Comparison of ENCODE assay signal across 9 cellular contexts in the genomic region with DNA sequence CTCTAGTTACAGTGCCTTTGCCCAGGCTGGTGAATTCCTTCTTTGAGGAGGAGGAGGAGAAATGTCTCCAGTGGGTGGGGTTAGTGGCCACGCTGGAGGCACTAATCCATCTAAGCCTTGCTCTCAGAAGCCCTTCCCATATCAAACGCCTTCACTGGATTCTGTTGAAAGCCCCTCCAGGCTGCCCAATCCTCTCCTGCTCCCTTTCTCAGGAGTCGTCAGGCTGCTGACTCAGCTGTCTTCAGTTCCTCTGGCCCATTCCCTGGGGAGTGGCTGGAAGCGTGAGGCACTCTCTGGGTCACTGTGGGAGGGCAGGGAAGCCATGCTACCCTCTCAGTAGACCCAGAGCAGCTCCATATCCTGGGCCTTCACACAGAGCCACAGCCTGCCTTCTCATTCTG. TPM values are rescaled to one million over a fixed set of nuclear protein-coding genes. Genes with fewer than 3 reads are reported as not detected.
A peak's percentile ranks its signal among the peaks of the same experiment; 100 is the strongest.
DNase-seq lines count a peak whose midpoint lies in the region; ATAC-seq, FAIRE-seq and TF ChIP-seq lines count a peak whose summit lies in the region.
"Had no signal": no experiment of that assay in that cellular context is flagged by ENCODE, and none has a peak within 500 bp of the region (broad histone marks: within the 10 kb centered on the region; RNA-seq: fewer than 3 reads in every experiment).

No MANE protein-coding gene starts in this region.

- TF ChIP-seq CTCF in D721Med (IDR thresholded peaks at IDR 0.05; ENCODE audit: insufficient read depth, missing control alignments) = no peak

- H3K27me3 ChIP-seq in rectal smooth muscle tissue (ENCODE audit: control insufficient read depth, insufficient read depth, low read length) = no peaks in the 10 kb centered on the region

- peaks cover 27% of the 10 kb centered on the region for H3K4me1 Mint-ChIP-seq in activated CD8-positive, alpha-beta memory T cell treated with anti-CD3 and anti-CD28 coated beads, Interleukin-2, amount 10 ng/mL, durations not matched to agents 7 days and 5 days

- H3K27me3 Mint-ChIP-seq in activated CD8-positive, alpha-beta memory T cell treated with anti-CD3 and anti-CD28 coated beads, Interleukin-2, amount 10 ng/mL, durations not matched to agents 7 days and 5 days = no peaks in the 10 kb centered on the region

- CTCF ChIA-PET in activated CD8-positive, alpha-beta memory T cell treated with anti-CD3 and anti-CD28 coated beads, Interleukin-2, amount 10 ng/mL, durations not matched to agents 7 days and 5 days (lab: Charles Lee) = no interaction called here

- H3K36me3 ChIP-seq in rectal smooth muscle tissue (ENCODE audit: control insufficient read depth, insufficient read depth, low read length) = peaks cover 52% of the 10 kb centered on the region

- H3K27ac ChIP-seq in rectal smooth muscle tissue (ENCODE audit: low read depth, low read length) (peak overlapping the region; percentile 94), caudate nucleus (ENCODE audit: low read depth, low read length) (no peak overlapping the region)

- peaks cover 22% of the 10 kb centered on the region for H3K4me1 ChIP-seq in rectal smooth muscle tissue (ENCODE audit: control insufficient read depth, insufficient read depth, low read length)

- peaks cover 24% of the 10 kb centered on the region for H3K36me3 Mint-ChIP-seq in activated CD8-positive, alpha-beta memory T cell treated with anti-CD3 and anti-CD28 coated beads, Interleukin-2, amount 10 ng/mL, durations not matched to agents 7 days and 5 days

- DNase-seq in D721Med (ENCODE audit: insufficient read length, low spot score) = peak; percentile 74
- DNase-seq in T1000 (lab: John Stamatoyannopoulos, UW) = peak; percentile 29
- peak; percentile 31 for DNase-seq in fibroblast of peridontal ligament (ENCODE audit: extremely low read depth)
- no peak for DNase-seq in HPDE6-E6E7 (ENCODE audit: extremely low spot score)
- no peak for DNase-seq in caudate nucleus (lab: John Stamatoyannopoulos, UW)
- no peak for DNase-seq in activated CD8-positive, alpha-beta memory T cell treated with anti-CD3 and anti-CD28 coated beads, Interleukin-2, amount 10 ng/mL, durations not matched to agents 7 days and 5 days
- DNase-seq: stimulated activated CD4-positive, alpha-beta T cell treated with anti-CD3 and anti-CD28 coated beads, Interleukin-4, amount 100 ng/mL, for 24 hours had no signal

- no peak overlapping the region for H3K4me3 Mint-ChIP-seq in activated CD8-positive, alpha-beta memory T cell treated with anti-CD3 and anti-CD28 coated beads, Interleukin-2, amount 10 ng/mL, durations not matched to agents 7 days and 5 days

- no peak overlapping the region for H3K9ac ChIP-seq in rectal smooth muscle tissue (ENCODE audit: low read length)

- peak overlapping the region; percentile 95 for H3K4me3 ChIP-seq in rectal smooth muscle tissue (ENCODE audit: low read length)

- no peak for FAIRE-seq in D721Med (lab: Jason Lieb, UNC)

- H3K9me3 Mint-ChIP-seq in activated CD8-positive, alpha-beta memory T cell treated with anti-CD3 and anti-CD28 coated beads, Interleukin-2, amount 10 ng/mL, durations not matched to agents 7 days and 5 days (ENCODE audit: low read depth) = no peaks in the 10 kb centered on the region

- ATAC-seq in GM18517 (IDR thresholded peaks at IDR 0.05; ENCODE audit: unreplicated experiment) = no peak
- ATAC-seq in activated CD8-positive, alpha-beta memory T cell treated with anti-CD3 and anti-CD28 coated beads, Interleukin-2, amount 10 ng/mL, durations not matched to agents 7 days and 5 days = no peak

- no peak overlapping the region for H3K27ac Mint-ChIP-seq in activated CD8-positive, alpha-beta memory T cell treated with anti-CD3 and anti-CD28 coated beads, Interleukin-2, amount 10 ng/mL, durations not matched to agents 7 days and 5 days

RNA-seq across cellular contexts. Expression of a gene that starts 2.7 kb away (rescaled TPM):
- total RNA-seq in activated CD8-positive, alpha-beta memory T cell treated with anti-CD3 and anti-CD28 coated beads, Interleukin-2, amount 10 ng/mL, durations not matched to agents 7 days and 5 days = 100 to 1,000 TPM; 218 to 230 TPM

RNA-seq across cellular contexts. Expression of a gene that starts 8.7 kb away (rescaled TPM):
- total RNA-seq in activated CD8-positive, alpha-beta memory T cell treated with anti-CD3 and anti-CD28 coated beads, Interleukin-2, amount 10 ng/mL, durations not matched to agents 7 days and 5 days = 10 to 100 TPM; 57.6 to 60.2 TPM

RNA-seq across cellular contexts. Expression of a gene that starts 22.2 kb away (rescaled TPM):
- 10 to 100 TPM; 42.6 to 44.2 TPM for total RNA-seq in activated CD8-positive, alpha-beta memory T cell treated with anti-CD3 and anti-CD28 coated beads, Interleukin-2, amount 10 ng/mL, durations not matched to agents 7 days and 5 days

RNA-seq across cellular contexts. Expression of a gene that starts 42.2 kb away (rescaled TPM):
- 10 to 100 TPM; 52.2 to 61.6 TPM for total RNA-seq in activated CD8-positive, alpha-beta memory T cell treated with anti-CD3 and anti-CD28 coated beads, Interleukin-2, amount 10 ng/mL, durations not matched to agents 7 days and 5 days

RNA-seq across cellular contexts. Expression of a gene that starts 52.1 kb away (rescaled TPM):
- total RNA-seq in activated CD8-positive, alpha-beta memory T cell treated with anti-CD3 and anti-CD28 coated beads, Interleukin-2, amount 10 ng/mL, durations not matched to agents 7 days and 5 days = not detected

Comparison
In these comparisons a context has a peak if more than half of its experiments do, and no peak if none do; other contexts are left out.
1. DNase-seq: peak in D721Med (single experiment), T1000 (single experiment) and fibroblast of peridontal ligament (single experiment); none in HPDE6-E6E7 (single experiment), caudate nucleus (0 of 61) and activated CD8-positive, alpha-beta memory T cell treated with anti-CD3 and anti-CD28 coated beads, Interleukin-2, amount 10 ng/mL, durations not matched to agents 7 days and 5 days (single experiment).